In the genomic region with DNA sequence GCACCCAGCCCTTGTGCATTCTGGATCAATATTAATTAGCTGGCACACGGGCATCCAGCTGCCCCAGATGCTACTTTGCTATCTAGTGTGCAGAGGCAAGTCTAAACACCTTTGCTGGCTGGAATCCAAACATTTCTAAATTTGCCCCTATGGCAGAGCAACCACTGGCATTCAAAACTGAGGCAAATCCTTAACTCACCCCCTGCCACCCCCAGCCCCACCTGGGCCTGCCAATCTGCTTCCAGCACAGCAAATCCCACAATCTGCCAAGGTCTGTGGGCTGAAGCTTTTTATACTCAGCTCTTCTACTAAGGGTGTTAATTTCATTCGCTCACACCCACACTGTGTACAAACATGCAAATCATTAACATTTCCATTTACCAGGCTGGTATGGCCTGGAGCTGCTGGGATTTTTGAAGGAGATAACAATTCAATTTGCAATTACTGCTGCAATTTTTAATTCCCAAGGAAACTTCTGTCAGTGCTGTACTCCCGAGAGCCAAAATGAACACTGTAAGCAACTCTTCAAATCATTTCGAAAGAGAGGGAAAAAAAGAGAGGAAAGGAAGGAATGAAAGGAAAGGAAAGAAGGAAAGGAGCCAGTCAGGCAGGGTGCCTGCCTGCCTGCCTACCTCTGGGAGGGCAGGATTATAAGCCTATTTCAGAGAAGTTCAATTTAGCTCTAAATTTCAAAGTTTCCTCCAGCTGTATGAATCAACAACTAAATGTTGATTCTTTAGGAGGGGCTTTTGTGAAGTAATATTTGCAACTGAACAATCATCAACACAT, we compare ENCODE assay signal across 10 cellular contexts. TPM values are rescaled to one million over a fixed set of nuclear protein-coding genes. Genes with fewer than 3 reads are reported as not detected.
DNase-seq lines count a peak whose midpoint lies in the region; ATAC-seq, FAIRE-seq and TF ChIP-seq lines count a peak whose summit lies in the region.
"Had no signal": no experiment of that assay in that cellular context is flagged by ENCODE, and none has a peak within 500 bp of the region (broad histone marks: within the 10 kb centered on the region; RNA-seq: fewer than 3 reads in every experiment).

No MANE protein-coding gene starts in this region.

- H3K4me3 ChIP-seq in heart left ventricle (peak overlapping the region in 8 of 12 donors; percentile 18 to 61 (median 52)), PC-3 (ENCODE audit: low read length) (no peak overlapping the region), keratinocyte (ENCODE audit: control insufficient read depth in 2 of 3, extremely low read depth in 1 of 3, insufficient read depth in 2 of 3, low read depth in 1 of 3, low read length in 3 of 3) (no peak overlapping the region), upper lobe of right lung (no peak overlapping the region)

- H4K20me1 ChIP-seq in PC-3 (ENCODE audit: low read length) (no peaks in the 10 kb centered on the region), keratinocyte (ENCODE audit: control insufficient read depth, extremely low read depth, insufficient read depth, low read length) (peaks cover 5% of the 10 kb centered on the region)

- TF ChIP-seq POLR2A in heart left ventricle (IDR thresholded peaks at IDR 0.05), result no peak

- H3K9me3 ChIP-seq in heart left ventricle (no peaks in the 10 kb centered on the region), PC-3 (ENCODE audit: low read length) (no peaks in the 10 kb centered on the region), keratinocyte (ENCODE audit: control insufficient read depth, low read depth, low read length) (no peaks in the 10 kb centered on the region), upper lobe of right lung (no peaks in the 10 kb centered on the region)

- H3K27me3 ChIP-seq in heart left ventricle (no peaks in the 10 kb centered on the region), PC-3 (ENCODE audit: low read length) (no peaks in the 10 kb centered on the region), keratinocyte (ENCODE audit: control insufficient read depth, extremely low read depth, insufficient read depth, low read length) (no peaks in the 10 kb centered on the region), upper lobe of right lung (no peaks in the 10 kb centered on the region)

- H3K79me2 ChIP-seq in PC-3 (ENCODE audit: low read length) (peaks cover 40% of the 10 kb centered on the region), keratinocyte (ENCODE audit: control insufficient read depth, insufficient read depth, low read length) (peaks cover 28% of the 10 kb centered on the region)

- CTCF ChIA-PET in PC-3 (lab: Charles Lee), result no interaction called here

- no peak overlapping the region for H3K4me2 ChIP-seq in PC-3 (ENCODE audit: low read length)
- H3K4me2 ChIP-seq in keratinocyte (ENCODE audit: control insufficient read depth, extremely low read depth, insufficient read depth, low read depth, low read length), result peak overlapping the region; percentile 17

- intact Hi-C loops in heart left ventricle (cut with DNase I) (no loop called here), left cardiac atrium (cut with DNase I) (no loop called here), PC-3 (cut with micrococcal nuclease) (no loop called here), upper lobe of right lung (cut with DNase I) (no loop called here)

- H3K9me2 ChIP-seq in PC-3 (replicated peaks; ENCODE audit: low read length), result no peaks in the 10 kb centered on the region

- no peaks in the 10 kb centered on the region for H3F3A ChIP-seq in PC-3 (ENCODE audit: low read length, unreplicated experiment)

- peak overlapping the region in 11 of 12 donors; percentile 26 to 93 (median 84) for H3K27ac ChIP-seq in heart left ventricle
- no peak overlapping the region for H3K27ac ChIP-seq in PC-3 (ENCODE audit: low read length)
- H3K27ac ChIP-seq in keratinocyte (ENCODE audit: control insufficient read depth, insufficient read depth, low read length), result peak overlapping the region; percentile 15
- H3K27ac ChIP-seq in upper lobe of right lung, result peak overlapping the region; percentile 58

- no peak for DNase-seq in heart left ventricle
- no peak for DNase-seq in left cardiac atrium
- peak; percentile 2 for DNase-seq in PC-3
- no peak for DNase-seq in keratinocyte (ENCODE audit: low read depth, low spot score)
- no peak for DNase-seq in upper lobe of right lung
- DNase-seq in stimulated activated naive CD8-positive, alpha-beta T cell treated with anti-CD3 and anti-CD28 coated beads, Interleukin-15, Interleukin-2, amounts not matched to agents 100 U/mL and 50 U/mL, for 24 hours, result no peak
- DNase-seq in central memory CD4-positive, alpha-beta T cell, result no peak
- DNase-seq: activated effector memory CD4-positive, alpha-beta T cell treated with anti-CD3 and anti-CD28 coated beads, Interleukin-2, amount 50 U/mL, for 16 hours; DND-41 had no signal

- POLR2A ChIA-PET in PC-3 (lab: Charles Lee; ENCODE audit: unreplicated experiment), result no interaction called here

- WGBS in heart left ventricle, 4 donors, result 54 to 70% (median 61%) methylated on average over 4 of the region's 4 CpGs

- BruUV-seq in PC-3 (replicated peaks; lab: Mats Ljungman, UMichigan), result no TSS peak

- no peak overlapping the region for H3K9ac ChIP-seq in PC-3 (ENCODE audit: low read length)
- H3K9ac ChIP-seq in keratinocyte (ENCODE audit: control insufficient read depth, extremely low read depth, insufficient read depth, low read length), result peak overlapping the region; percentile 39

- ATAC-seq in heart left ventricle, result no peak
- no peak for ATAC-seq in left cardiac atrium
- ATAC-seq in PC-3, result peak; percentile 26; the same call in 1 of the 2 replicates
- ATAC-seq in upper lobe of right lung, result no peak
- no peak for ATAC-seq in HG03354 (IDR thresholded peaks at IDR 0.05; ENCODE audit: poor library complexity, severe bottlenecking, unreplicated experiment)
- ATAC-seq in stimulated activated naive CD8-positive, alpha-beta T cell treated with anti-CD3 and anti-CD28 coated beads, Interleukin-15, Interleukin-2, amounts not matched to agents 100 U/mL and 50 U/mL, for 24 hours, result no peak

- H3K36me3 ChIP-seq in heart left ventricle (peaks cover 0 to 2% (median 0%) of the 10 kb centered on the region in 9 donors), PC-3 (ENCODE audit: low read depth, low read length) (no peaks in the 10 kb centered on the region), keratinocyte (ENCODE audit: control insufficient read depth in 2 of 2, extremely low read depth in 1 of 2, insufficient read depth in 2 of 2, low read length in 2 of 2) (no peaks in the 10 kb centered on the region), upper lobe of right lung (no peaks in the 10 kb centered on the region)

- no peak for FAIRE-seq in keratinocyte (lab: Jason Lieb, UNC)

- H3K4me1 ChIP-seq in heart left ventricle, result peaks cover 5 to 99% (median 53%) of the 10 kb centered on the region in 12 donors
- peaks cover 28% of the 10 kb centered on the region for H3K4me1 ChIP-seq in PC-3 (ENCODE audit: insufficient read depth, low read length)
- peaks cover 66% of the 10 kb centered on the region for H3K4me1 ChIP-seq in keratinocyte (ENCODE audit: control insufficient read depth, extremely low read depth, insufficient read depth, low read length)
- H3K4me1 ChIP-seq in upper lobe of right lung, result peaks cover 73% of the 10 kb centered on the region

- dilution Hi-C loops in keratinocyte (cut with MboI; ENCODE audit: extremely low pct_ligation_motif_present, low sequenced_read_pairs), result no loop called here

- TF ChIP-seq CTCF in heart left ventricle (IDR thresholded peaks at IDR 0.05) (no peak), PC-3 (conservative IDR thresholded peaks at IDR 0.05; ENCODE audit: low read depth, low read length) (no peak), keratinocyte (optimal IDR thresholded peaks at IDR 0.05 in 1 of 3, IDR thresholded peaks at IDR 0.05 in 1 of 3, conservative IDR thresholded peaks at IDR 0.05 in 1 of 3; ENCODE audit: extremely low read depth in 1 of 3, insufficient read depth in 2 of 3, low read length in 3 of 3) (no peak), upper lobe of right lung (IDR thresholded peaks at IDR 0.05) (no peak)

- peaks cover 2% of the 10 kb centered on the region for H3K9me1 ChIP-seq in keratinocyte (ENCODE audit: control insufficient read depth, extremely low read depth, insufficient read depth, low read length)

- H2AFZ ChIP-seq in PC-3 (ENCODE audit: low read length), result no peak overlapping the region
- no peak overlapping the region for H2AFZ ChIP-seq in keratinocyte (ENCODE audit: control insufficient read depth, low read length)

RNA-seq across cellular contexts. Expression of gene RAPGEF1, which starts 35.5 kb away (rescaled TPM):
- total RNA-seq in heart left ventricle (100 to 1,000 TPM in 7 of 9 donors, 10 to 100 TPM in 2; 81.9 to 161 (median 116) TPM), left cardiac atrium (100 to 1,000 TPM; 108 to 109 TPM), PC-3 (2014; rRNA removed) (25.2 and 38.0 TPM in 2 replicates), upper lobe of right lung (144 TPM)
- polyA plus RNA-seq in heart left ventricle (100 to 1,000 TPM in 1 of 2 donors, 10 to 100 TPM in 1; 50.6 to 114 TPM), keratinocyte (18.5 to 30.1 TPM (median 19.2 TPM) in 3 replicates)
- 12.1 TPM for polyA plus RNA-seq in keratinocyte (2011; ENCODE audit: low read depth)
- polyA plus RNA-seq in keratinocyte (2011; cell fraction: cytosol; rRNA removed), result 19.0 and 25.8 TPM in 2 replicates
- 29.1 and 30.6 TPM in 2 replicates for polyA plus RNA-seq in keratinocyte (2011; cell fraction: nucleus; rRNA removed)
- polyA plus RNA-seq in keratinocyte (2012; ENCODE audit: low replicate concordance), result 13.3 and 28.0 TPM in 2 replicates
- 22.0 to 50.7 TPM (median 27.9 TPM) in 3 replicates for polyA minus RNA-seq in keratinocyte
- polyA minus RNA-seq in keratinocyte (2011; cell fraction: cytosol; rRNA and poly(A)+ RNA removed), result 21.5 TPM
- polyA minus RNA-seq in keratinocyte (2011; cell fraction: nucleus; rRNA and poly(A)+ RNA removed), result 16.7 and 26.4 TPM in 2 replicates

Comparison
In these comparisons a context has a peak if more than half of its experiments do, and no peak if none do; other contexts are left out.
1. H3K4me3 ChIP-seq: peak in heart left ventricle (8 of 12); none in PC-3 (single experiment), keratinocyte (0 of 3) and upper lobe of right lung (single experiment).